Comparison of ENCODE assay signal across 8 cellular contexts in the genomic region with DNA sequence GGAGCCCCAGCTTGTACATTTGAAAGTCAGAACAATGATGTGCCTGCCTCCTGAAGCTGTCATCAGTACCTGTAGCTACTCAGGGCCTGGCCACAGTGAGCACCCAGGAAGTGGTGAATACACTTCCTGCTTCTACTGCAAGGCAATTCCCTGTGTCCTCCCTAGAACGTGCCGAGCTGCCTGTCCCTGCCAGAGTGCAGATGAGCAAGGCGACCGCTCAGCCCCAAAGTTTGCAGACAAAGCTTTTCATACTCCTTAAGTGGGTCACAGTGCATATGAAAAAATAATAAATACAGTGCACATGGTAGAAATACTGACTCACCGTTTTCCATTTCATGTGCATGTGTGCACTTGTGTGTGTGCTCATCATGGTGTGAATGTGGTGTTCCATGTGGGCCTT.
DNase-seq lines count a peak whose midpoint lies in the region; ATAC-seq lines count a peak whose summit lies in the region.

No MANE protein-coding gene starts in this region.

- ATAC-seq in GM18873 (IDR thresholded peaks at IDR 0.05; ENCODE audit: low FRiP score, unreplicated experiment) = no peak

- peak; percentile 58 for DNase-seq in 8988T
- peak; percentile 17 to 35 for DNase-seq in Kasumi-1 (lab: John Stamatoyannopoulos, UW)
- peak; percentile 86 for DNase-seq in activated effector memory CD4-positive, alpha-beta T cell treated with anti-CD3 and anti-CD28 coated beads, Interleukin-2, amount 50 U/mL, for 16 hours
- peak; percentile 68 for DNase-seq in iris pigment epithelial cell (ENCODE audit: low read depth)
- peak; percentile 26 to 35 for DNase-seq in stimulated activated CD8-positive, alpha-beta memory T cell treated with anti-CD3 and anti-CD28 coated beads, Interleukin-4, amount 100 ng/mL, for 4 hours (ENCODE audit: low read depth in 2 of 2, low spot score in 1 of 2)
- DNase-seq in NCI-H2227 treated with DMSO at 0.1 percent for 48 hours (lab: John Stamatoyannopoulos, UW) = no peak
- no peak for DNase-seq in C1 segment of cervical spinal cord (lab: John Stamatoyannopoulos, UW)

Comparison
In these comparisons a context has a peak if more than half of its experiments do, and no peak if none do; other contexts are left out.
1. DNase-seq: peak in 8988T (single experiment), Kasumi-1 (2 of 2), activated effector memory CD4-positive, alpha-beta T cell treated with anti-CD3 and anti-CD28 coated beads, Interleukin-2, amount 50 U/mL, for 16 hours (single experiment), iris pigment epithelial cell (single experiment) and stimulated activated CD8-positive, alpha-beta memory T cell treated with anti-CD3 and anti-CD28 coated beads, Interleukin-4, amount 100 ng/mL, for 4 hours (2 of 2); none in NCI-H2227 treated with DMSO at 0.1 percent for 48 hours (single experiment) and C1 segment of cervical spinal cord (0 of 14).